ENCODE assay signal across 1 cellular context in the genomic region with DNA sequence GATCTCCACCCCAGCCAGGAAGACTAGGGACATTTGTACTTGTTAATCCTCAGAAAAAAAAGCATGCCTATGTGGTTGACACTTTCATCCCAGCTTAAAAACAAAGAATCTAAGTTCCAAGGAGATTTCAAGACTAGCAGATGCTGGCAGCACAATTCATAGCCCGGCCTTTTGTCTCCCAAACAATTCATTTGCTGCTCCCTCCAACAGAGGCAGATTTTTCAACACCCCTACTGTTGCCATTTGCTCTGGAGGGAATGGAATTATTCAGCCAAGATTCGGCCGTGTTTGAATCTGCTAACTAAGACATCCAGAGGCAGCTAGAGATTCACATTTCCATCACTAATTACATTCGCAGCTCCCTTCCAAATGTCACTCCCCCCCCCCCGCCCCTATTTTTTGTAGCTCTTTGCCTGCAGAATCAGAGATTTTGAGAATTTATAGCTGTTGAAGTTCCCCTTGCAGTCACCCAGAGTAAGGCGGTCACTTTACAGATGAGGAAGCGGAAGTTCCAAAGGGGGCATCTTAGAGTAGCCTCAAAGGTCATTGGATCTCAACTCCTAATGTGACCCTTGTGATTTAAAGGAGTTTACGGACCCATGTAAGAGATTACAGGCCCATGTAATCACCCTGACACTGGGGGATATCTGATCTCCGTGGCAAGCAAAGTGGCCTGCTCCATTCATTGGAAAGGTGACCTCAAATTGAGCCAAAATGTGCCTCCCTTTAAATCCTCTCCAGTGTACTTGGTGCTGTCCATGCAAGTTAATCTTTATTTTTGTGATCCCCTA.
TF ChIP-seq lines count a peak whose summit lies in the region.

No MANE protein-coding gene starts in this region.

TF ChIP-seq in H1, 55 proteins besides CTCF, POLR2A, EP300 and RAD21:
- TF ChIP-seq GABPA (IDR thresholded peaks at IDR 0.05; ENCODE audit: borderline replicate concordance, insufficient read depth, low read length): no peak
- TF ChIP-seq TEAD4 (IDR thresholded peaks at IDR 0.05; ENCODE audit: low read depth, low read length): no peak
- TF ChIP-seq POLR2AphosphoS5 (IDR thresholded peaks at IDR 0.05; ENCODE audit: low read depth, low read length): no peak
- TF ChIP-seq NANOG (IDR thresholded peaks at IDR 0.05; ENCODE audit: insufficient read depth, low read depth, low read length, poor library complexity, severe bottlenecking): no peak
